ENCODE assay signal across 8 cellular contexts in the genomic region with DNA sequence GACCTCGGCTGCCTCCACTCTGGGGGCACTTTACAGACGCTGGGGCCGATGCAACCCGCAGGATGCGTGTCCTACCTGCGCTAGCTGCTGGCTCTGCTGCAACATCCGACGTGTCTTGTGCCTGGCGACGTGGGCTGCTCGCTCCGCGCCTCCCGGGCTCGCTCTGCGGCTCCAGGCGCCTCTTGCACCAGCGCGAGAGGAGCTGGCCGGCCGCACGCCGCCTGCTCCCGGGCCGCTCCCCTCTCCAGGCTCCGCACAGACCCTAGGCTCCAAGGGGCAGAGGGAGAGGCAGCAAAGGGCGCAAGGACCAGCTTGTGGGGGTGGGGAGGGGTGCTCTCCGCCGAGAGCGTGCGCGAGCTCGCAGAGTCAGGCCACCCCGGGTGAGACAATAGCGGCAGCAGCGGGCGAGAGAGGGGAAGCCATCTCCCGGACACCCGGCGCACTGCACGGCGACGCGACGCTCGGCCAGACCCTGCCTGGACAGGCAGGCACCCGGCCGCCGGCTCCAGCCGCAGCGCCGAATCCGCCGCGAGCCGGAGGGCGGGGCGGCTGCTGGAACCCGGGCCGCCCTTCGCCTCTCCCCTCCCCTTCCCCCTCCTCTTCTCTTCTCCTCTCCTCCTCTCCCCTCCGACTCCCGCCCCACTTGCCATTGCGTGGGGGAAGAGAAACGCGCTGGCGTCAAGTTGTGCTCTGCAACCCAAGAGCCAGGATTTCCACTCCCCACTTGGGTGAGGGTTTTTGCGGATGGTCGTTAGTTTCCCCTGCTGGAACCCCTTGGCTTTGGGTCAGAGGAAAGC. TPM values are rescaled to one million over a fixed set of nuclear protein-coding genes. Genes with fewer than 3 reads are reported as not detected.
A peak's percentile ranks its signal among the peaks of the same experiment; 100 is the strongest.
DNase-seq lines count a peak whose midpoint lies in the region; ATAC-seq and TF ChIP-seq lines count a peak whose summit lies in the region.

A gene with protein sequence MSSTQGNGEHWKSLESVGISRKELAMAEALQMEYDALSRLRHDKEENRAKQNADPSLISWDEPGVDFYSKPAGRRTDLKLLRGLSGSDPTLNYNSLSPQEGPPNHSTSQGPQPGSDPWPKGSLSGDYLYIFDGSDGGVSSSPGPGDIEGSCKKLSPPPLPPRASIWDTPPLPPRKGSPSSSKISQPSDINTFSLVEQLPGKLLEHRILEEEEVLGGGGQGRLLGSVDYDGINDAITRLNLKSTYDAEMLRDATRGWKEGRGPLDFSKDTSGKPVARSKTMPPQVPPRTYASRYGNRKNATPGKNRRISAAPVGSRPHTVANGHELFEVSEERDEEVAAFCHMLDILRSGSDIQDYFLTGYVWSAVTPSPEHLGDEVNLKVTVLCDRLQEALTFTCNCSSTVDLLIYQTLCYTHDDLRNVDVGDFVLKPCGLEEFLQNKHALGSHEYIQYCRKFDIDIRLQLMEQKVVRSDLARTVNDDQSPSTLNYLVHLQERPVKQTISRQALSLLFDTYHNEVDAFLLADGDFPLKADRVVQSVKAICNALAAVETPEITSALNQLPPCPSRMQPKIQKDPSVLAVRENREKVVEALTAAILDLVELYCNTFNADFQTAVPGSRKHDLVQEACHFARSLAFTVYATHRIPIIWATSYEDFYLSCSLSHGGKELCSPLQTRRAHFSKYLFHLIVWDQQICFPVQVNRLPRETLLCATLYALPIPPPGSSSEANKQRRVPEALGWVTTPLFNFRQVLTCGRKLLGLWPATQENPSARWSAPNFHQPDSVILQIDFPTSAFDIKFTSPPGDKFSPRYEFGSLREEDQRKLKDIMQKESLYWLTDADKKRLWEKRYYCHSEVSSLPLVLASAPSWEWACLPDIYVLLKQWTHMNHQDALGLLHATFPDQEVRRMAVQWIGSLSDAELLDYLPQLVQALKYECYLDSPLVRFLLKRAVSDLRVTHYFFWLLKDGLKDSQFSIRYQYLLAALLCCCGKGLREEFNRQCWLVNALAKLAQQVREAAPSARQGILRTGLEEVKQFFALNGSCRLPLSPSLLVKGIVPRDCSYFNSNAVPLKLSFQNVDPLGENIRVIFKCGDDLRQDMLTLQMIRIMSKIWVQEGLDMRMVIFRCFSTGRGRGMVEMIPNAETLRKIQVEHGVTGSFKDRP (N-terminal part only) (minus strand): TSS at position 525 of the 797 bp plus-strand sequence. CDS start 25,003 bp downstream, outside the sequence.

- H3K27ac Mint-ChIP-seq in Caco-2 (ENCODE audit: unreplicated experiment): peak within 1 kb of the TSS; percentile 94
- H3K27ac Mint-ChIP-seq in effector memory CD8-positive, alpha-beta T cell: peak within 1 kb of the TSS; percentile 97 to 98

- DNase-seq in Caco-2: peak; percentile 90 to 92
- DNase-seq in HK-2 (ENCODE audit: unreplicated experiment): peak; percentile 90
- peak; percentile 49 for DNase-seq in NCI-H82 treated with DMSO at 0.1 percent for 48 hours (lab: John Stamatoyannopoulos, UW; ENCODE audit: unreplicated experiment)
- peak; percentile 57 to 65 (median 62) for DNase-seq in effector memory CD8-positive, alpha-beta T cell
- peak; percentile 89 for DNase-seq in mesenchymal stem cell
- peak; percentile 61 to 66 for DNase-seq in stimulated activated CD8-positive, alpha-beta memory T cell treated with anti-CD3 and anti-CD28 coated beads, Interleukin-15, amount 100 ng/mL, for 48 hours (ENCODE audit: low read depth in 2 of 2)

- under 1% methylated on average over 56 of the region's 69 CpGs for WGBS in mesenchymal stem cell

- H3K36me3 ChIP-seq in Caco-2 (ENCODE audit: control insufficient read depth, insufficient read depth, low read length) (peaks cover 1% of the 10 kb centered on the region), mesenchymal stem cell (ENCODE audit: control insufficient read depth in 1 of 2, insufficient read depth in 2 of 2, low read depth in 1 of 2, low read length in 2 of 2) (no peaks in the 10 kb centered on the region)

- no TSS peak for BruUV-seq in Caco-2 (replicated peaks; lab: Mats Ljungman, UMichigan)

- H3K79me1 ChIP-seq in mesenchymal stem cell (replicated peaks; ENCODE audit: low read length, poor library complexity, severe bottlenecking): peaks cover 12% of the 10 kb centered on the region

- H3K9me3 ChIP-seq in Caco-2 (no peaks in the 10 kb centered on the region), mesenchymal stem cell (ENCODE audit: control insufficient read depth, low read length) (no peaks in the 10 kb centered on the region)

- H4K91ac ChIP-seq in mesenchymal stem cell (ENCODE audit: low read length): peak within 1 kb of the TSS; percentile 95

- POLR2A ChIA-PET in Caco-2 (lab: Charles Lee): interaction anchor here (0.5 to 2.4 kb wide), 7 partner anchors 9 to 48 kb away, joined by 3 to 19 read pairs (median 4); a partner anchor contains a TSS
- POLR2A ChIA-PET in activated CD8-positive, alpha-beta memory T cell treated with anti-CD3 and anti-CD28 coated beads for 36 hours (lab: Charles Lee): interaction anchor here (0.6 to 2.0 kb wide), 15 partner anchors 8 to 796 kb away, joined by 3 to 21 read pairs (median 4); a partner anchor contains a TSS

- peak within 1 kb of the TSS; percentile 99 for H3K4me2 ChIP-seq in mesenchymal stem cell (ENCODE audit: low read length, poor library complexity, severe bottlenecking)

- H3K4me3 ChIP-seq in Caco-2 (ENCODE audit: low read depth, low read length) (peak within 1 kb of the TSS; percentile 98), mesenchymal stem cell (ENCODE audit: insufficient read depth in 1 of 2, low read depth in 1 of 2, low read length in 2 of 2) (peak within 1 kb of the TSS; percentile 67 to 91)

- peak within 1 kb of the TSS; percentile 92 for H3K4me3 Mint-ChIP-seq in Caco-2 (ENCODE audit: unreplicated experiment)
- H3K4me3 Mint-ChIP-seq in effector memory CD8-positive, alpha-beta T cell: peak within 1 kb of the TSS; percentile 96 to 97

- peaks cover 14% of the 10 kb centered on the region for H3K4me1 ChIP-seq in Caco-2
- peaks cover 14% of the 10 kb centered on the region for H3K4me1 ChIP-seq in mesenchymal stem cell (ENCODE audit: control insufficient read depth, insufficient read depth, low read depth, low read length)

- TF ChIP-seq CTCF in Caco-2 (IDR thresholded peaks at IDR 0.05; ENCODE audit: insufficient read depth in 1 of 2, low read depth in 1 of 2, low read length in 1 of 2, severe bottlenecking in 1 of 2, unreplicated experiment in 1 of 2): peak; percentile 50 to 55

- H3K27me3 Mint-ChIP-seq in Caco-2 (ENCODE audit: insufficient read depth, unreplicated experiment): no peaks in the 10 kb centered on the region
- no peaks in the 10 kb centered on the region for H3K27me3 Mint-ChIP-seq in effector memory CD8-positive, alpha-beta T cell

- CTCF ChIA-PET in Caco-2 (lab: Charles Lee): interaction anchor here (0.7 to 3.7 kb wide), 15 partner anchors 9 to 313 kb away, joined by 3 to 52 read pairs (median 6); a partner anchor contains a TSS
- CTCF ChIA-PET in activated CD8-positive, alpha-beta memory T cell treated with anti-CD3 and anti-CD28 coated beads for 36 hours (lab: Charles Lee): interaction anchor here (0.6 to 17.2 kb wide), 12 partner anchors 11 to 795 kb away, joined by 3 to 397 read pairs (median 3); no protein-coding TSS in a partner anchor

- H2BK120ac ChIP-seq in mesenchymal stem cell (ENCODE audit: low read depth, low read length): peak within 1 kb of the TSS; percentile 96

- H3K9me3 Mint-ChIP-seq in Caco-2 (ENCODE audit: unreplicated experiment): no peaks in the 10 kb centered on the region
- H3K9me3 Mint-ChIP-seq in effector memory CD8-positive, alpha-beta T cell: no peaks in the 10 kb centered on the region

- intact Hi-C loops in Caco-2 (cut with micrococcal nuclease; ENCODE audit: unreplicated experiment): loop anchor here (1.0 to 2.0 kb wide), 4 partner anchors 12 to 63 kb away; no protein-coding TSS in a partner anchor

- no peak within 1 kb of the TSS for H2BK5ac ChIP-seq in mesenchymal stem cell (ENCODE audit: low read depth, low read length, poor library complexity, severe bottlenecking)

- H3K27me3 ChIP-seq in Caco-2 (replicated peaks; ENCODE audit: control insufficient read depth, insufficient read depth, low read length): no peaks in the 10 kb centered on the region
- peaks cover 23 to 48% of the 10 kb centered on the region in 2 experiments for H3K27me3 ChIP-seq in mesenchymal stem cell (ENCODE audit: control insufficient read depth in 1 of 2, insufficient read depth in 1 of 2, low read length in 2 of 2)

- H3K27ac ChIP-seq in mesenchymal stem cell (ENCODE audit: low read length, poor library complexity, severe bottlenecking): no peak within 1 kb of the TSS

- H3K14ac ChIP-seq in mesenchymal stem cell (ENCODE audit: low read length in 2 of 2): peak within 1 kb of the TSS in 1 of 2 experiments; percentile 94

- peak within 1 kb of the TSS; percentile 95 for H2BK15ac ChIP-seq in mesenchymal stem cell (ENCODE audit: low read depth, poor library complexity, severe bottlenecking)

- H4K8ac ChIP-seq in mesenchymal stem cell (ENCODE audit: low read length): peak within 1 kb of the TSS; percentile 92

- no peak within 1 kb of the TSS for H2AK5ac ChIP-seq in mesenchymal stem cell (ENCODE audit: low read length, severe bottlenecking)

- H3K4me1 Mint-ChIP-seq in Caco-2 (ENCODE audit: low read depth, unreplicated experiment): peaks cover 21% of the 10 kb centered on the region
- H3K4me1 Mint-ChIP-seq in effector memory CD8-positive, alpha-beta T cell (ENCODE audit: low read depth in 2 of 2): peaks cover 39 to 45% of the 10 kb centered on the region in 2 donors

- H3K23ac ChIP-seq in mesenchymal stem cell (ENCODE audit: low read length in 2 of 2): peak within 1 kb of the TSS in 1 of 2 experiments; percentile 97

- peak within 1 kb of the TSS; percentile 55 to 85 for H3K4ac ChIP-seq in mesenchymal stem cell (ENCODE audit: low read depth in 1 of 2, low read length in 2 of 2)

- peak within 1 kb of the TSS; percentile 95 to 99 for H3K18ac ChIP-seq in mesenchymal stem cell (ENCODE audit: low read depth in 1 of 2, low read length in 2 of 2)

- ATAC-seq in GM19455 (IDR thresholded peaks at IDR 0.05; ENCODE audit: unreplicated experiment): peak; percentile 73
- ATAC-seq in effector memory CD8-positive, alpha-beta T cell (replicated peaks): peak; percentile 72

- peak within 1 kb of the TSS; percentile 84 for H2AFZ ChIP-seq in mesenchymal stem cell (ENCODE audit: low read depth, low read length)

- H3K9ac ChIP-seq in mesenchymal stem cell (ENCODE audit: low read length): peak within 1 kb of the TSS; percentile 70

- peaks cover 18% of the 10 kb centered on the region for H3K36me3 Mint-ChIP-seq in Caco-2 (ENCODE audit: insufficient read depth, unreplicated experiment)
- peaks cover 9% of the 10 kb centered on the region for H3K36me3 Mint-ChIP-seq in effector memory CD8-positive, alpha-beta T cell (ENCODE audit: insufficient read depth)

- H2BK12ac ChIP-seq in mesenchymal stem cell (ENCODE audit: low read length in 2 of 2): peak within 1 kb of the TSS in 1 of 2 experiments; percentile 76

RNA-seq across cellular contexts. Expression of the gene that starts here (rescaled TPM):
- total RNA-seq in Caco-2 (2022): 24.7 and 28.5 TPM in 2 replicates
- 10 to 100 TPM; 23.3 to 25.0 TPM for total RNA-seq in activated CD8-positive, alpha-beta memory T cell treated with anti-CD3 and anti-CD28 coated beads for 36 hours
- polyA plus RNA-seq in mesenchymal stem cell (2013, experiment 1 of 2): 3.7 TPM
- 3.8 TPM for polyA plus RNA-seq in mesenchymal stem cell (2013, experiment 2 of 2)
